In the genomic region with DNA sequence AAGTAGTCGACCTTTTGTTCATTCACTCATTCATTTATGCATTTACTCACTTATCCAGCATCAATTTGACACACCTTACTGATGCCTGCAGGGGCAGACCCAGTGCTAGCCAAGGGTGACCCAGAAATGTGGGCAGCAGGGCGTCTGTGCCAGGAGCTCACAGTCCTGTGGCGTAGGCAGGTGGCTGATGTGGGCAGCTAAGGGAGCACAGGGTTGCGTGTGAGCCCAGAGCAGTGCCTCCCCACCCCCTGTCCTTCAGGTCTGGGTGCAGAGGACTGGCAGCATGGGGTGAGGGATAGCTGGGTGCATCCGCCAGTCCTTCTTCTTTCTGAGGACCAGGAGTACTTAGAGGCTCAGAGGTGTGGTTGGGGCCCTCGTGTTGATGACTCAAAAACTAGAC, we compare ENCODE assay signal across 1 cellular context.
TF ChIP-seq lines count a peak whose summit lies in the region.

No MANE protein-coding gene starts in this region.

TF ChIP-seq in H1, 55 proteins besides CTCF, POLR2A, EP300 and RAD21:
- no peak for TF ChIP-seq SP4 (IDR thresholded peaks at IDR 0.05; ENCODE audit: low read length)
- TF ChIP-seq TAF7 (optimal IDR thresholded peaks at IDR 0.05; ENCODE audit: borderline replicate concordance, low read depth, low read length), result no peak
- TF ChIP-seq GABPA (IDR thresholded peaks at IDR 0.05; ENCODE audit: borderline replicate concordance, insufficient read depth, low read length), result no peak
- no peak for TF ChIP-seq SAP30 (IDR thresholded peaks at IDR 0.05; ENCODE audit: insufficient read depth, insufficient replicate concordance, low read length)
- TF ChIP-seq KDM1A (IDR thresholded peaks at IDR 0.05; ENCODE audit: borderline replicate concordance, low read length), result no peak
- no peak for TF ChIP-seq TCF12 (IDR thresholded peaks at IDR 0.05; ENCODE audit: low read depth, low read length)
- TF ChIP-seq SIN3A (conservative IDR thresholded peaks at IDR 0.05 in 1 of 2, IDR thresholded peaks at IDR 0.05 in 1 of 2; ENCODE audit: low read depth in 1 of 2, low read length in 2 of 2), result no peak
- no peak for TF ChIP-seq TEAD4 (IDR thresholded peaks at IDR 0.05; ENCODE audit: low read depth, low read length)
